ENCODE assay signal across 10 cellular contexts in the genomic region with DNA sequence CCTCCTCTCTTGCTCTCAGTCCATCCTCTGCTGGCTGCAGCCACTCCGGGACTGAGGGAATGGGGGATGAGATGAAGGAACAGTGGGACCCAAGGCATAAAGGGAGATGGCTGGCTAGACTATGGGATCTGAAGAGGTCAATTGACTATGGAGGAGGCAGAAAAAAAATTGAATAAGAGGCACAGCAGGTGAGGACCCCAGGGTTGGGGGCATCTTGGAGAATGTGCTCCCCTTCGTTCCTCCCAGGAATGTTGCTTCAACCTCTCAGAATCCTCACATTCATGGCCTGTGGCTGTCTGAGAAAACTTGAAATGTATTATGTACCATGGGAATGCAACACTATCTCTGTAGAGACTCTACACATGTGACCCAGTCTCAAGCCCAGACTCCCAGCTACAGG.
"Had no signal": no experiment of that assay in that cellular context is flagged by ENCODE, and none has a peak within 500 bp of the region (broad histone marks: within the 10 kb centered on the region; RNA-seq: fewer than 3 reads in every experiment).

No MANE protein-coding gene starts in this region.

- DNase-seq: GM23248, GOT3, H7, H9, HCEC 1CT, HFFc6 had no signal

- H3K9ac ChIP-seq: GM23248 had no signal

- H3K27ac ChIP-seq: GM23248 had no signal

- ATAC-seq: GM23338, HCT116 had no signal

- H3K27ac Mint-ChIP-seq: GM23338, H9, HFFc6 had no signal

- H3K4me3 Mint-ChIP-seq: GM23338, H9, HFFc6 had no signal

- H3K9me3 ChIP-seq: HAP-1 had no signal

- H3K4me3 ChIP-seq: GM23248, GM23338, HAP-1 had no signal

- H3K9me3 Mint-ChIP-seq: HFFc6 had no signal

- H3K4me2 ChIP-seq: GM23338 had no signal

- H3K36me3 ChIP-seq: HAP-1 had no signal

- H3K4me1 Mint-ChIP-seq: GM23338, H9 had no signal

- H2AFZ ChIP-seq: GM23248, GM23338 had no signal

- H3K4me1 ChIP-seq: HAP-1 had no signal

- FAIRE-seq: H54 had no signal
